ENCODE assay signal across 1 cellular context in the genomic region with DNA sequence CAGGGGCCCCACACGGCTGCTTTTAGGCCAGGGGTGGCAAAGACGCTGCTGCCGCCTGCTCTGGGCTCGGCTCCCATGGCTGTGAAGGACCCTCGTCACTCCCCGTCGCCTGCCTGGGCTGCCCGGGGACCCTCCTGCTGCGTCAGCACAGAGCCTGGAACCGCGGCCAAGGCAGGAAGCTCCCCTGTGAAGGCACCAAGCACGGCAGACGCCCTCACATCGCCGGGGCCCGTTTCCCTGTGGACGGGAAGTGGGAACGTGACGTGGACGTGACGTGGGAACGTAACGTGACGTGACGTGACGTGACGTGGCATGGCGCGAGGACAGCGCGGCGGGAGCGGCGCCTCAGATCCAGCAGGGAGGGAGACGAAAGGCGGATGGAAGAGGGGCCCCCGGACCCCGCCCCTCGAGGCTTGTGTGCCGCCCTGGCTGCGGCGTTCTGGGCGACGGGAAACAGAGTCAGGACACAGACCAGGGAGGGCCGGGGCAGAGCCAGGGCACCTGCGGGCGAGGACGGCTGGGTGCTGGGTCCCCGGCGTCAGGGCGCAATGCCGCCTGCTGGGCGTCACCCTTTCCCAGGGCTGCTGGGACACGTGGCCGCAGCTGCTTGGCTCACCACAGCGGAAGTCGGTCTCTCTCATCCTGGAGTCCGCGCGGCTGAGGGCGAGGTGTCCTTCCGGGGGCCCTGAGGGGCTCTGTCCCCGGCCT.
TF ChIP-seq lines count a peak whose summit lies in the region.

No MANE protein-coding gene starts in this region.

TF ChIP-seq in K562, 482 proteins besides CTCF, POLR2A, EP300 and RAD21 (continues in another document):
- TF ChIP-seq CREB1 (IDR thresholded peaks at IDR 0.05) (peak; percentile 98), CREB1 (CRISPR knock-in tag; IDR thresholded peaks at IDR 0.05) (peak; percentile 96), THAP7 (CRISPR knock-in tag; IDR thresholded peaks at IDR 0.05) (no peak), BCOR (IDR thresholded peaks at IDR 0.05) (no peak), NR4A1 (CRISPR knock-in tag; IDR thresholded peaks at IDR 0.05) (no peak), NR4A1 (tag; IDR thresholded peaks at IDR 0.05) (no peak), HNRNPK (IDR thresholded peaks at IDR 0.05; ENCODE audit: low read depth, low read length, poor library complexity, severe bottlenecking) (no peak), MTA3 (IDR thresholded peaks at IDR 0.05; ENCODE audit: borderline replicate concordance) (peak; percentile 91), L3MBTL2 (IDR thresholded peaks at IDR 0.05) (peak; percentile 87), MTA2 (IDR thresholded peaks at IDR 0.05; ENCODE audit: low read depth) (no peak), NCOA6 (IDR thresholded peaks at IDR 0.05) (no peak), CSDE1 (IDR thresholded peaks at IDR 0.05) (peak in 1 of 2 experiments; percentile 69; a peak in 1 of 4 replicates), XRCC3 (IDR thresholded peaks at IDR 0.05) (no peak), HDAC8 (tag; IDR thresholded peaks at IDR 0.05) (no peak), CREB3L1 (IDR thresholded peaks at IDR 0.05; ENCODE audit: borderline replicate concordance, low read depth) (peak; percentile 33; the same call in 1 of the 2 replicates), RBFOX2 (IDR thresholded peaks at IDR 0.05; ENCODE audit: low read depth, low read length) (peak; percentile 53), CHCHD3 (CRISPR knock-in tag; IDR thresholded peaks at IDR 0.05) (no peak), POU5F1 (IDR thresholded peaks at IDR 0.05; ENCODE audit: borderline replicate concordance, low read depth, low read length, partially characterized antibody) (no peak), RFX7 (CRISPR knock-in tag; IDR thresholded peaks at IDR 0.05) (no peak), ZNF445 (CRISPR knock-in tag; IDR thresholded peaks at IDR 0.05; ENCODE audit: low read depth) (no peak), PCBP1 (IDR thresholded peaks at IDR 0.05; ENCODE audit: low read depth, low read length, poor library complexity, severe bottlenecking) (no peak), PRPF4 (IDR thresholded peaks at IDR 0.05; ENCODE audit: insufficient read depth, low read depth, low read length, poor library complexity, severe bottlenecking) (no peak), TARDBP (IDR thresholded peaks at IDR 0.05) (peak; percentile 64; the same call in 1 of the 2 replicates), TBL1XR1 (IDR thresholded peaks at IDR 0.05; ENCODE audit: low read length in 2 of 2) (peak in 1 of 2 experiments; percentile 81; a peak in 2 of 4 replicates), MEF2A (IDR thresholded peaks at IDR 0.05; ENCODE audit: control insufficient read depth, low read depth, low read length) (no peak), ZSCAN29 (IDR thresholded peaks at IDR 0.05) (no peak), GABPB1 (CRISPR knock-in tag; IDR thresholded peaks at IDR 0.05) (peak; percentile 86), SAFB (IDR thresholded peaks at IDR 0.05; ENCODE audit: borderline replicate concordance, low read depth, low read length) (peak; percentile 46; the same call in 1 of the 2 replicates), KDM2B (CRISPR knock-in tag; IDR thresholded peaks at IDR 0.05) (no peak), RAD51 (IDR thresholded peaks at IDR 0.05; ENCODE audit: borderline replicate concordance, low read depth) (0 out of 2 replicates have a peak, but pooled peaks have one; percentile 9), CBFA2T3 (IDR thresholded peaks at IDR 0.05) (no peak), MBD2 (IDR thresholded peaks at IDR 0.05; ENCODE audit: borderline replicate concordance, low read depth) (no peak), PCBP2 (IDR thresholded peaks at IDR 0.05; ENCODE audit: low read depth, low read length, poor library complexity, severe bottlenecking) (no peak), GTF2F1 (IDR thresholded peaks at IDR 0.05; ENCODE audit: low read depth, low read length) (no peak), ETS1 (conservative IDR thresholded peaks at IDR 0.05; ENCODE audit: control insufficient read depth, low read depth, low read length) (no peak), NBN (IDR thresholded peaks at IDR 0.05; ENCODE audit: low read depth) (0 out of 2 replicates have a peak, but pooled peaks have one; percentile 28)
- TF ChIP-seq, protein P1, sequence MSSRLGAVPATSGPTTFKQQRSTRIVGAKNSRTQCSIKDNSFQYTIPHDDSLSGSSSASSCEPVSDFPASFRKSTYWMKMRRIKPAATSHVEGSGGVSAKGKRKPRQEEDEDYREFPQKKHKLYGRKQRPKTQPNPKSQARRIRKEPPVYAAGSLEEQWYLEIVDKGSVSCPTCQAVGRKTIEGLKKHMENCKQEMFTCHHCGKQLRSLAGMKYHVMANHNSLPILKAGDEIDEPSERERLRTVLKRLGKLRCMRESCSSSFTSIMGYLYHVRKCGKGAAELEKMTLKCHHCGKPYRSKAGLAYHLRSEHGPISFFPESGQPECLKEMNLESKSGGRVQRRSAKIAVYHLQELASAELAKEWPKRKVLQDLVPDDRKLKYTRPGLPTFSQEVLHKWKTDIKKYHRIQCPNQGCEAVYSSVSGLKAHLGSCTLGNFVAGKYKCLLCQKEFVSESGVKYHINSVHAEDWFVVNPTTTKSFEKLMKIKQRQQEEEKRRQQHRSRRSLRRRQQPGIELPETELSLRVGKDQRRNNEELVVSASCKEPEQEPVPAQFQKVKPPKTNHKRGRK (tag; IDR thresholded peaks at IDR 0.05), result no peak
- TF ChIP-seq, protein P2, sequence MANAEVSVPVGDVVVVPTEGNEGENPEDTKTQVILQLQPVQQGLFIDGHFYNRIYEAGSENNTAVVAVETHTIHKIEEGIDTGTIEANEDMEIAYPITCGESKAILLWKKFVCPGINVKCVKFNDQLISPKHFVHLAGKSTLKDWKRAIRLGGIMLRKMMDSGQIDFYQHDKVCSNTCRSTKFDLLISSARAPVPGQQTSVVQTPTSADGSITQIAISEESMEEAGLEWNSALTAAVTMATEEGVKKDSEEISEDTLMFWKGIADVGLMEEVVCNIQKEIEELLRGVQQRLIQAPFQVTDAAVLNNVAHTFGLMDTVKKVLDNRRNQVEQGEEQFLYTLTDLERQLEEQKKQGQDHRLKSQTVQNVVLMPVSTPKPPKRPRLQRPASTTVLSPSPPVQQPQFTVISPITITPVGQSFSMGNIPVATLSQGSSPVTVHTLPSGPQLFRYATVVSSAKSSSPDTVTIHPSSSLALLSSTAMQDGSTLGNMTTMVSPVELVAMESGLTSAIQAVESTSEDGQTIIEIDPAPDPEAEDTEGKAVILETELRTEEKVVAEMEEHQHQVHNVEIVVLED (CRISPR knock-in tag; IDR thresholded peaks at IDR 0.05), result peak; percentile 90
- TF ChIP-seq, protein P3, sequence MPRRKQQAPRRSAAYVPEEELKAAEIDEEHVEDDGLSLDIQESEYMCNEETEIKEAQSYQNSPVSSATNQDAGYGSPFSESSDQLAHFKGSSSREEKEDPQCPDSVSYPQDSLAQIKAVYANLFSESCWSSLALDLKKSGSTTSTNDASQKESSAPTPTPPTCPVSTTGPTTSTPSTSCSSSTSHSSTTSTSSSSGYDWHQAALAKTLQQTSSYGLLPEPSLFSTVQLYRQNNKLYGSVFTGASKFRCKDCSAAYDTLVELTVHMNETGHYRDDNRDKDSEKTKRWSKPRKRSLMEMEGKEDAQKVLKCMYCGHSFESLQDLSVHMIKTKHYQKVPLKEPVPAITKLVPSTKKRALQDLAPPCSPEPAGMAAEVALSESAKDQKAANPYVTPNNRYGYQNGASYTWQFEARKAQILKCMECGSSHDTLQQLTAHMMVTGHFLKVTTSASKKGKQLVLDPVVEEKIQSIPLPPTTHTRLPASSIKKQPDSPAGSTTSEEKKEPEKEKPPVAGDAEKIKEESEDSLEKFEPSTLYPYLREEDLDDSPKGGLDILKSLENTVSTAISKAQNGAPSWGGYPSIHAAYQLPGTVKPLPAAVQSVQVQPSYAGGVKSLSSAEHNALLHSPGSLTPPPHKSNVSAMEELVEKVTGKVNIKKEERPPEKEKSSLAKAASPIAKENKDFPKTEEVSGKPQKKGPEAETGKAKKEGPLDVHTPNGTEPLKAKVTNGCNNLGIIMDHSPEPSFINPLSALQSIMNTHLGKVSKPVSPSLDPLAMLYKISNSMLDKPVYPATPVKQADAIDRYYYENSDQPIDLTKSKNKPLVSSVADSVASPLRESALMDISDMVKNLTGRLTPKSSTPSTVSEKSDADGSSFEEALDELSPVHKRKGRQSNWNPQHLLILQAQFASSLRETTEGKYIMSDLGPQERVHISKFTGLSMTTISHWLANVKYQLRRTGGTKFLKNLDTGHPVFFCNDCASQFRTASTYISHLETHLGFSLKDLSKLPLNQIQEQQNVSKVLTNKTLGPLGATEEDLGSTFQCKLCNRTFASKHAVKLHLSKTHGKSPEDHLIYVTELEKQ (CRISPR knock-in tag; IDR thresholded peaks at IDR 0.05), result no peak
- TF ChIP-seq, protein P4, sequence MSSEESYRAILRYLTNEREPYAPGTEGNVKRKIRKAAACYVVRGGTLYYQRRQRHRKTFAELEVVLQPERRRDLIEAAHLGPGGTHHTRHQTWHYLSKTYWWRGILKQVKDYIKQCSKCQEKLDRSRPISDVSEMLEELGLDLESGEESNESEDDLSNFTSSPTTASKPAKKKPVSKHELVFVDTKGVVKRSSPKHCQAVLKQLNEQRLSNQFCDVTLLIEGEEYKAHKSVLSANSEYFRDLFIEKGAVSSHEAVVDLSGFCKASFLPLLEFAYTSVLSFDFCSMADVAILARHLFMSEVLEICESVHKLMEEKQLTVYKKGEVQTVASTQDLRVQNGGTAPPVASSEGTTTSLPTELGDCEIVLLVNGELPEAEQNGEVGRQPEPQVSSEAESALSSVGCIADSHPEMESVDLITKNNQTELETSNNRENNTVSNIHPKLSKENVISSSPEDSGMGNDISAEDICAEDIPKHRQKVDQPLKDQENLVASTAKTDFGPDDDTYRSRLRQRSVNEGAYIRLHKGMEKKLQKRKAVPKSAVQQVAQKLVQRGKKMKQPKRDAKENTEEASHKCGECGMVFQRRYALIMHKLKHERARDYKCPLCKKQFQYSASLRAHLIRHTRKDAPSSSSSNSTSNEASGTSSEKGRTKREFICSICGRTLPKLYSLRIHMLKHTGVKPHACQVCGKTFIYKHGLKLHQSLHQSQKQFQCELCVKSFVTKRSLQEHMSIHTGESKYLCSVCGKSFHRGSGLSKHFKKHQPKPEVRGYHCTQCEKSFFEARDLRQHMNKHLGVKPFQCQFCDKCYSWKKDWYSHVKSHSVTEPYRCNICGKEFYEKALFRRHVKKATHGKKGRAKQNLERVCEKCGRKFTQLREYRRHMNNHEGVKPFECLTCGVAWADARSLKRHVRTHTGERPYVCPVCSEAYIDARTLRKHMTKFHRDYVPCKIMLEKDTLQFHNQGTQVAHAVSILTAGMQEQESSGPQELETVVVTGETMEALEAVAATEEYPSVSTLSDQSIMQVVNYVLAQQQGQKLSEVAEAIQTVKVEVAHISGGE (CRISPR knock-in tag; IDR thresholded peaks at IDR 0.05), result no peak
